In genomic region chr1:159173303-159173702, GRCh38 we compare ENCODE assay signal across 2 cellular contexts.
TF ChIP-seq lines count a peak whose summit lies in the region.

No MANE protein-coding gene starts in this region.

TF ChIP-seq in GM23338, 12 proteins besides CTCF, POLR2A, EP300 and RAD21:
- no peak for TF ChIP-seq NANOG (IDR thresholded peaks at IDR 0.05; ENCODE audit: borderline replicate concordance)
- TF ChIP-seq ZNF462 (CRISPR knock-in tag; IDR thresholded peaks at IDR 0.05): no peak
- TF ChIP-seq POLR2AphosphoS5 (IDR thresholded peaks at IDR 0.05; ENCODE audit: low read depth): no peak
- TF ChIP-seq ZNF114 (CRISPR knock-in tag; IDR thresholded peaks at IDR 0.05): no peak
- no peak for TF ChIP-seq ZNF331 (CRISPR knock-in tag; IDR thresholded peaks at IDR 0.05; ENCODE audit: low read depth)
- no peak for TF ChIP-seq STAT1 (IDR thresholded peaks at IDR 0.05; ENCODE audit: unreplicated experiment)
- no peak for TF ChIP-seq EZH2 (IDR thresholded peaks at IDR 0.05; ENCODE audit: low read depth, unreplicated experiment)
- no peak for TF ChIP-seq CREB1 (CRISPR knock-in tag; IDR thresholded peaks at IDR 0.05; ENCODE audit: low read depth)
- no peak for TF ChIP-seq EZH2phosphoT487 (IDR thresholded peaks at IDR 0.05; ENCODE audit: unreplicated experiment)
- no peak for TF ChIP-seq REST (IDR thresholded peaks at IDR 0.05; ENCODE audit: unreplicated experiment)
- no peak for TF ChIP-seq JUNB (IDR thresholded peaks at IDR 0.05; ENCODE audit: unreplicated experiment)
- TF ChIP-seq ETS1 (IDR thresholded peaks at IDR 0.05): no peak

TF ChIP-seq in SK-N-SH, 30 proteins besides CTCF, POLR2A, EP300 and RAD21:
- TF ChIP-seq PBX3 (IDR thresholded peaks at IDR 0.05) (no peak), YY1 (IDR thresholded peaks at IDR 0.05; ENCODE audit: low read depth) (no peak), GATA2 (CRISPR knock-in tag; IDR thresholded peaks at IDR 0.05) (no peak), CHD2 (IDR thresholded peaks at IDR 0.05; ENCODE audit: low read length, partially characterized antibody) (no peak), JUND (IDR thresholded peaks at IDR 0.05) (no peak), MEF2A (IDR thresholded peaks at IDR 0.05; ENCODE audit: borderline replicate concordance, low read depth) (no peak), NRF1 (IDR thresholded peaks at IDR 0.05; ENCODE audit: low read depth, low read length) (no peak), RXRA (IDR thresholded peaks at IDR 0.05; ENCODE audit: borderline replicate concordance, low read depth) (no peak), FOXJ3 (CRISPR knock-in tag; IDR thresholded peaks at IDR 0.05) (no peak), TCF12 (IDR thresholded peaks at IDR 0.05) (no peak), EZH2phosphoT487 (IDR thresholded peaks at IDR 0.05; ENCODE audit: borderline replicate concordance, low read depth) (no peak), ELF1 (IDR thresholded peaks at IDR 0.05) (no peak), NFIC (IDR thresholded peaks at IDR 0.05; ENCODE audit: borderline replicate concordance) (no peak), IRF3 (IDR thresholded peaks at IDR 0.05; ENCODE audit: low read depth, low read length) (no peak), REST (IDR thresholded peaks at IDR 0.05; ENCODE audit: low read depth, low read length) (no peak)
